In genomic region chr18:73283788-73284187, GRCh38 we compare ENCODE assay signal across 23 cellular contexts.
DNase-seq lines count a peak whose midpoint lies in the region; ATAC-seq, FAIRE-seq and TF ChIP-seq lines count a peak whose summit lies in the region.
"Had no signal": no experiment of that assay in that cellular context is flagged by ENCODE, and none has a peak within 500 bp of the region (broad histone marks: within the 10 kb centered on the region; RNA-seq: fewer than 3 reads in every experiment).

No MANE protein-coding gene starts in this region.

- H3K27ac ChIP-seq in AG04450 (ENCODE audit: low read depth, low read length) = no peak overlapping the region
- H3K27ac ChIP-seq: esophagus squamous epithelium, hepatocyte, psoas muscle had no signal

- no peak overlapping the region for H3K4me3 ChIP-seq in AG04450 (ENCODE audit: low read depth, low read length)
- no peak overlapping the region for H3K4me3 ChIP-seq in astrocyte of the spinal cord (ENCODE audit: low read depth, low read length)
- H3K4me3 ChIP-seq: esophagus squamous epithelium, hepatocyte, psoas muscle had no signal

- CTCF ChIA-PET in AG04450 (lab: Charles Lee) = no interaction called here

- FAIRE-seq in D721Med (lab: Jason Lieb, UNC) = no peak
- FAIRE-seq: HTR-8/SVneo, kidney had no signal

- no peaks in the 10 kb centered on the region for H3K27me3 ChIP-seq in AG04450 (ENCODE audit: control insufficient read depth, insufficient read depth, low read length)
- H3K27me3 ChIP-seq: esophagus squamous epithelium, hepatocyte had no signal

- no peak for ATAC-seq in HG03139 (IDR thresholded peaks at IDR 0.05; ENCODE audit: unreplicated experiment)
- ATAC-seq: psoas muscle had no signal

- no peaks in the 10 kb centered on the region; the same call in 1 of the 2 replicates for H3K9me3 ChIP-seq in AG04450 (ENCODE audit: control insufficient read depth, insufficient read depth, low read length)
- H3K9me3 ChIP-seq: esophagus squamous epithelium, psoas muscle had no signal

- POLR2A ChIA-PET in AG04450 (lab: Yijun Ruan, JAX) = no interaction called here

- peak; percentile 36 for DNase-seq in AG04450 (ENCODE audit: low read depth, low spot score)
- peak; percentile 41 for DNase-seq in HT-29 (ENCODE audit: low spot score)
- peak; percentile 87 for DNase-seq in astrocyte of the spinal cord (ENCODE audit: low read depth, low spot score)
- DNase-seq in islet precursor cell = peak; percentile 95
- no peak for DNase-seq in activated gamma-delta T cell (lab: John Stamatoyannopoulos, UW)
- no peak for DNase-seq in D721Med (ENCODE audit: insufficient read length, low spot score)
- DNase-seq in UCSD-AML1 (lab: John Stamatoyannopoulos, UW; ENCODE audit: unreplicated experiment) = no peak
- DNase-seq: activated CD4-positive, alpha-beta T cell treated with anti-CD3 and anti-CD28 coated beads, Interleukin-2, amount 10 ng/mL, durations not matched to agents 7 days and 5 days; activated effector memory CD4-positive, alpha-beta T cell treated with Interleukin-2 at 50 U/mL for 16 hours; CD4-positive, CD25-positive, alpha-beta regulatory T cell; DMS153; effector memory CD4-positive, alpha-beta T cell; esophagus squamous epithelium; kidney; midbrain; NCI-H1417; NCI-H524; psoas muscle; stimulated activated CD4-positive, alpha-beta T cell treated with anti-CD3 and anti-CD28 coated beads, Interleukin-4, amount 100 ng/mL, for 4 hours; SW 1271 had no signal

- no peak for TF ChIP-seq CTCF in AG04450 (IDR thresholded peaks at IDR 0.05; ENCODE audit: low read depth, low read length)
- TF ChIP-seq CTCF in astrocyte of the spinal cord (IDR thresholded peaks at IDR 0.05; ENCODE audit: low read depth, low read length) = no peak
- TF ChIP-seq CTCF in D721Med (IDR thresholded peaks at IDR 0.05; ENCODE audit: insufficient read depth, missing control alignments) = no peak

- in situ Hi-C loops in astrocyte of the spinal cord (cut with HindIII; ENCODE audit: low sequenced_read_pairs) = no loop called here

Comparison
In these comparisons a context has a peak if more than half of its experiments do, and no peak if none do; other contexts are left out.
1. DNase-seq: peak in AG04450 (single experiment), HT-29 (single experiment), astrocyte of the spinal cord (single experiment) and islet precursor cell (single experiment); none in activated gamma-delta T cell (single experiment), D721Med (single experiment) and UCSD-AML1 (single experiment).